8 cellular contexts compared by ENCODE assay signal in genomic region chr9:15306068-15306756, GRCh38. TPM values are rescaled to one million over a fixed set of nuclear protein-coding genes. Genes with fewer than 3 reads are reported as not detected.
A peak's percentile ranks its signal among the peaks of the same experiment; 100 is the strongest.
DNase-seq lines count a peak whose midpoint lies in the region; TF ChIP-seq lines count a peak whose summit lies in the region.

No MANE protein-coding gene starts in this region.

- peaks cover 3% of the 10 kb centered on the region for H3K27me3 Mint-ChIP-seq in mesothelial cell of epicardium (ENCODE audit: low read depth)

- peak overlapping the region; percentile 57 for H3K27ac Mint-ChIP-seq in mesothelial cell of epicardium

- H3K36me3 ChIP-seq in endocrine pancreas (ENCODE audit: control insufficient read depth, insufficient read depth, low read length): no peaks in the 10 kb centered on the region
- no peaks in the 10 kb centered on the region for H3K36me3 ChIP-seq in thymus (ENCODE audit: control insufficient read depth, insufficient read depth)

- H3K4me3 Mint-ChIP-seq in mesothelial cell of epicardium: peak overlapping the region; percentile 92

- peaks cover 8% of the 10 kb centered on the region for H3K4me1 ChIP-seq in endocrine pancreas (ENCODE audit: control insufficient read depth, insufficient read depth, low read length)
- peaks cover 7% of the 10 kb centered on the region for H3K4me1 ChIP-seq in thymus (ENCODE audit: control insufficient read depth, insufficient read depth, low read length)

- H3K36me3 Mint-ChIP-seq in mesothelial cell of epicardium: no peaks in the 10 kb centered on the region

- peak overlapping the region; percentile 66 for H3K27ac ChIP-seq in C4-2B
- peak overlapping the region; percentile 86 for H3K27ac ChIP-seq in thymus (ENCODE audit: low read depth)

- WGBS in thymus: 8% methylated on average over 32 of the region's 32 CpGs

- no peaks in the 10 kb centered on the region for H3K9me3 Mint-ChIP-seq in mesothelial cell of epicardium

- H3K4me3 ChIP-seq in endocrine pancreas (ENCODE audit: control insufficient read depth, insufficient read depth, low read length) (peak overlapping the region; percentile 61), thymus (ENCODE audit: low read length) (peak overlapping the region; percentile 79)

- H3K27me3 ChIP-seq in endocrine pancreas (ENCODE audit: control insufficient read depth, insufficient read depth, low read length) (no peaks in the 10 kb centered on the region), thymus (ENCODE audit: control insufficient read depth, insufficient read depth) (no peaks in the 10 kb centered on the region)

- peaks cover 16% of the 10 kb centered on the region for H3K4me1 Mint-ChIP-seq in mesothelial cell of epicardium

- H3K9me3 ChIP-seq in endocrine pancreas (ENCODE audit: control insufficient read depth, low read length) (no peaks in the 10 kb centered on the region), thymus (ENCODE audit: control insufficient read depth) (no peaks in the 10 kb centered on the region)

- peak overlapping the region; percentile 86 for H3K9ac ChIP-seq in endocrine pancreas (ENCODE audit: control insufficient read depth, insufficient read depth, low read length)

- DNase-seq in H4 (ENCODE audit: low spot score) (peak; percentile 21), NCI-H2029 treated with DMSO at 0.1 percent for 48 hours (lab: John Stamatoyannopoulos, UW) (peak; percentile 47), mesothelial cell of epicardium (ENCODE audit: low spot score in 2 of 2, unreplicated experiment in 2 of 2) (peak; percentile 30 to 55), RKO (ENCODE audit: low spot score) (no peak)
- DNase-seq in activated CD4-positive, alpha-beta T cell treated with anti-CD3 and anti-CD28 coated beads, Interleukin-2, amount 50 U/mL, for 1 hour: peak; percentile 54

- TF ChIP-seq CTCF in C4-2B (conservative IDR thresholded peaks at IDR 0.05): no peak
- no peak for TF ChIP-seq CTCF in mesothelial cell of epicardium (IDR thresholded peaks at IDR 0.05; ENCODE audit: unreplicated experiment)

RNA-seq across cellular contexts. Expression of gene TTC39B, which starts 0.8 kb away (rescaled TPM):
- total RNA-seq in H4 (2014; rRNA removed; shearing (Covaris generic)): 4.5 and 7.7 TPM in 2 replicates
- total RNA-seq in mesothelial cell of epicardium: 5.2 to 6.0 TPM (median 6.0 TPM) in 3 replicates
- polyA plus RNA-seq in thymus: 9.4 TPM
